In the genomic region with DNA sequence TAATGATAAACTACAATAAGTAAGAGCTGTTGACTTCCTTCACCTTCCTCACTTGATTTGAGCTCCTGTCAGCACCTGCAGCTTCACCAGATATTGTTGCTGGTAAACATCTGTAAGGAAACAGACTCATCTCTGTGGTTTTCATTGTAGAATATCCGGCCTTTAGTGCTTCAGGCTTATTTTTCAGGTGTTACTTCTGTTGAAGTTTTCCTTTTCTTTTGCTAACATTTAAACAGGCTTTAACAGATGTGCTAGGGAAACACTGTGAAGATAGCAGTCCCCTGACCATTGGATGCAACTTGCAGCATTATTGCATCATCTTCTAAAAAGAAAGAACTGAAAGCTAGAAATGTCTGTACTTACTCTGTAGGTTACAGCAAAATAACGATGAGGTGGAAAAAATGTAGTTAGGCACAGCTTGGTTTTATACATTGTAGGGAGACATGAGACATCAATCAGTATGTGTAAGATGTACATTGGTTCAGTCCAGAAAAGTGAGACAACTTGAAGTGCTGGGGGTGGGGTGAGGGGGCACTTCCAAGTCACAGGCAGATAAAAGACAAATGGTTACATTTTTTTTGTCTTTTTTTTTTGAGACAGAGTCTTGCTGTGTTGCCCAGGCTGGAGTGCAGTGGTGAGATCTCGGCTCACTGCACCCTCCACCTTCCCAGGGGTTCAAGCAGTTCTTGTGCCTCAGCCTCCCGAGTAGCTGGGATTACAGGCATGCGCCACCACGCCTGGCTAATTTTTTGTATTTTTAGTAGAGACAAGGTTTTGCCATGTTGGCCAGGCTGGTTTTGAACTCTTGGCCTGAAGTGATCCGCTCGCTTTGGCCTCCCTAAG, we compare ENCODE assay signal across 7 cellular contexts. TPM values are rescaled to one million over a fixed set of nuclear protein-coding genes. Genes with fewer than 3 reads are reported as not detected.
DNase-seq lines count a peak whose midpoint lies in the region; ATAC-seq and TF ChIP-seq lines count a peak whose summit lies in the region.

No MANE protein-coding gene starts in this region.

- peaks cover 66% of the 10 kb centered on the region for H3K36me3 Mint-ChIP-seq in MCF 10A (ENCODE audit: insufficient read depth, unreplicated experiment)
- H3K36me3 Mint-ChIP-seq in neural crest cell (ENCODE audit: low read depth), result peaks cover 20% of the 10 kb centered on the region

- H3K27me3 ChIP-seq in thyroid gland, result no peaks in the 10 kb centered on the region

- TF ChIP-seq CTCF in MCF 10A (IDR thresholded peaks at IDR 0.05; ENCODE audit: unreplicated experiment) (no peak), neural crest cell (conservative IDR thresholded peaks at IDR 0.05) (no peak), thyroid gland (IDR thresholded peaks at IDR 0.05) (no peak)

- CTCF ChIA-PET in MCF 10A (lab: Yijun Ruan, JAX), result interaction anchor here (0.6 to 7.9 kb wide), 10 partner anchors 9 to 564 kb away, joined by 3 to 80 read pairs (median 8); a partner anchor contains a TSS

- H3K4me1 Mint-ChIP-seq in MCF 10A (ENCODE audit: insufficient read depth, unreplicated experiment) (peaks cover 64% of the 10 kb centered on the region), neural crest cell (peaks cover 16% of the 10 kb centered on the region)

- no TSS peak for BruUV-seq in MCF 10A (replicated peaks; lab: Mats Ljungman, UMichigan)

- no peak overlapping the region for H3K27ac ChIP-seq in thyroid gland

- no peaks in the 10 kb centered on the region for H3K9me3 Mint-ChIP-seq in MCF 10A (ENCODE audit: unreplicated experiment)
- no peaks in the 10 kb centered on the region for H3K9me3 Mint-ChIP-seq in neural crest cell

- H3K4me3 Mint-ChIP-seq in MCF 10A (ENCODE audit: unreplicated experiment) (peak overlapping the region; percentile 73), neural crest cell (no peak overlapping the region)

- ATAC-seq in GM18861 (IDR thresholded peaks at IDR 0.05; ENCODE audit: unreplicated experiment), result peak; percentile 58
- peak; percentile 74 for ATAC-seq in HG02623 (IDR thresholded peaks at IDR 0.05; ENCODE audit: unreplicated experiment)

- POLR2A ChIA-PET in MCF 10A (lab: Yijun Ruan, JAX), result interaction anchor here (0.7 to 8.1 kb wide), 17 partner anchors 8 to 486 kb away, joined by 3 to 190 read pairs (median 4); a partner anchor contains a TSS

- DNase-seq in NOMO-1 (lab: John Stamatoyannopoulos, UW; ENCODE audit: unreplicated experiment in 2 of 2) (peak; percentile 61 to 97), MCF 10A (ENCODE audit: unreplicated experiment) (peak; percentile 60), neural crest cell (ENCODE audit: low read depth, low spot score) (no peak), NCI-H446 (lab: John Stamatoyannopoulos, UW) (no peak), thyroid gland (no peak)

- intact Hi-C loops in MCF 10A (cut with micrococcal nuclease) (loop anchor here (2.0 kb wide), 1 partner anchor 75 kb away; a partner anchor contains a TSS), thyroid gland (cut with DNase I) (no loop called here)

- peaks cover 25 to 30% of the 10 kb centered on the region in 2 donors for H3K36me3 ChIP-seq in thyroid gland

- WGBS in thyroid gland, 2 donors, result 91 to 93% methylated on average over 8 of the region's 8 CpGs

- no peaks in the 10 kb centered on the region for H3K9me3 ChIP-seq in thyroid gland

- H3K4me3 ChIP-seq in thyroid gland (replicated peaks in 1 of 3), result no peak overlapping the region

- no peak for TF ChIP-seq POLR2A in thyroid gland (IDR thresholded peaks at IDR 0.05)

- peaks cover 4 to 5% of the 10 kb centered on the region in 2 donors for H3K4me1 ChIP-seq in thyroid gland

- no peaks in the 10 kb centered on the region for H3K27me3 Mint-ChIP-seq in MCF 10A (ENCODE audit: insufficient read depth, unreplicated experiment)
- no peaks in the 10 kb centered on the region for H3K27me3 Mint-ChIP-seq in neural crest cell (ENCODE audit: low read depth)

- H3K27ac Mint-ChIP-seq in MCF 10A (ENCODE audit: low read depth, unreplicated experiment) (peak overlapping the region; percentile 95), neural crest cell (ENCODE audit: unreplicated experiment) (peak overlapping the region; percentile 14)

RNA-seq across cellular contexts. Expression of a gene that starts 10.2 kb away (rescaled TPM):
- total RNA-seq in MCF 10A (2022) (114 and 157 TPM in 2 replicates), neural crest cell (19.7 and 21.2 TPM in 2 replicates), thyroid gland (10 to 100 TPM; 26.1 to 58.4 (median 43.0) TPM)

Comparison
In these comparisons a context has a peak if more than half of its experiments do, and no peak if none do; other contexts are left out.
1. DNase-seq: peak in NOMO-1 (2 of 2) and MCF 10A (single experiment); none in neural crest cell (single experiment), NCI-H446 (0 of 2) and thyroid gland (0 of 2).